Comparison of ENCODE assay signal across 24 cellular contexts in genomic region chrX:997631-998137, GRCh38.
A peak's percentile ranks its signal among the peaks of the same experiment; 100 is the strongest.
DNase-seq lines count a peak whose midpoint lies in the region; ATAC-seq, FAIRE-seq and TF ChIP-seq lines count a peak whose summit lies in the region.
"Had no signal": no experiment of that assay in that cellular context is flagged by ENCODE, and none has a peak within 500 bp of the region (broad histone marks: within the 10 kb centered on the region; RNA-seq: fewer than 3 reads in every experiment).

No MANE protein-coding gene starts in this region.

- no TSS peak for BruUV-seq in GM12878 (replicated peaks; lab: Mats Ljungman, UMichigan)

- TF ChIP-seq EP300 in GM12878 (IDR thresholded peaks at IDR 0.05; ENCODE audit: borderline replicate concordance in 1 of 2, control insufficient read depth in 1 of 2, low read depth in 2 of 2, low read length in 2 of 2), result no peak

- H3K9ac ChIP-seq in HUES48 (ENCODE audit: low read depth, low read length), result peak overlapping the region; percentile 30; the same call in 1 of the 2 replicates
- no peak overlapping the region for H3K9ac ChIP-seq in GM12878 (ENCODE audit: control insufficient read depth, insufficient read depth, low read length)
- H3K9ac ChIP-seq in neural progenitor cell, result no peak overlapping the region

- RAD21 ChIA-PET in GM12878 (lab: Charles Lee; ENCODE audit: unreplicated experiment), result no interaction called here

- H3K4me3 ChIP-seq in HUES48 (ENCODE audit: low read depth, low read length), result no peak overlapping the region
- H3K4me3 ChIP-seq in GM12878, result no peak overlapping the region
- H3K4me3 ChIP-seq in neural progenitor cell, result peak overlapping the region; percentile 12
- no peak overlapping the region for H3K4me3 ChIP-seq in pancreas
- H3K4me3 ChIP-seq: heart left ventricle, psoas muscle, thyroid gland had no signal

- DNase-seq in EH (ENCODE audit: low read depth) (peak; percentile 25), GM12878 (ENCODE audit: low read depth, low spot score) (peak; percentile 40), neural progenitor cell (ENCODE audit: low spot score) (peak; percentile 92), NOMO-1 treated with DMSO at 0.1 percent for 48 hours (lab: John Stamatoyannopoulos, UW; ENCODE audit: unreplicated experiment) (no peak), pancreas (no peak)
- no peak for DNase-seq in stimulated activated CD4-positive, alpha-beta T cell treated with anti-CD3 and anti-CD28 coated beads, Interleukin-4, amount 100 ng/mL, for 4 hours
- DNase-seq: activated CD4-positive, alpha-beta T cell treated with anti-CD3 and anti-CD28 coated beads, Interleukin-2, amount 10 ng/mL, durations not matched to agents 24 days and 14 days; activated CD8-positive, alpha-beta memory T cell treated with anti-CD3 and anti-CD28 coated beads, Interleukin-2, amount 50 U/mL, for 4 hours; activated gamma-delta T cell treated with Interleukin-2 at 50 U/mL for 16 hours; caudate nucleus; CD4-positive, alpha-beta memory T cell; DMS53; effector CD8-positive, alpha-beta T cell; heart left ventricle; kidney; mammary epithelial cell; naive thymus-derived CD4-positive, alpha-beta T cell; NCI-H1694 treated with DMSO at 0.1 percent for 48 hours; SW 1271; thyroid gland had no signal

- POLR2A ChIA-PET in GM12878 (lab: Charles Lee), result no interaction called here

- 17% methylated on average over 10 of the region's 10 CpGs for WGBS in GM12878 (ENCODE audit: insufficient coverage, insufficient replicate concordance, low lambda C conversion rate, missing lambda C conversion rate)
- 14 to 16% methylated on average over 10 of the region's 10 CpGs for WGBS in pancreas, 2 donors

- no peak overlapping the region for H3K27ac Mint-ChIP-seq in neural progenitor cell
- H3K27ac Mint-ChIP-seq: activated CD4-positive, alpha-beta T cell treated with anti-CD3 and anti-CD28 coated beads, Interleukin-2, amount 10 ng/mL, durations not matched to agents 24 days and 14 days; CD4-positive, alpha-beta memory T cell; naive thymus-derived CD4-positive, alpha-beta T cell; stimulated activated memory B cell treated with anti-CD40 and anti-IgM and Interleukin-4, amounts not matched to agents 10 μg/mL and 1 μg/mL and 100 μg/mL, for 72 hours had no signal

- H3K36me3 Mint-ChIP-seq in neural progenitor cell, result peaks cover 1% of the 10 kb centered on the region

- intact Hi-C loops in GM12878 (cut with micrococcal nuclease; ENCODE audit: unreplicated experiment) (loop anchor here (2.0 to 10.0 kb wide), 2 partner anchors 29 to 117 kb away; no protein-coding TSS in a partner anchor), pancreas (cut with DNase I) (no loop called here)

- H3K27ac ChIP-seq in HUES48 (ENCODE audit: low read depth, low read length), result peak overlapping the region; percentile 81
- peak overlapping the region; percentile 37; the same call in 1 of the 2 replicates for H3K27ac ChIP-seq in GM12878 (ENCODE audit: control insufficient read depth, insufficient read depth)
- peak overlapping the region; percentile 96 for H3K27ac ChIP-seq in neural progenitor cell
- no peak overlapping the region for H3K27ac ChIP-seq in pancreas
- H3K27ac ChIP-seq: heart left ventricle, psoas muscle, thyroid gland had no signal

- in situ Hi-C loops in GM12878 (cut with MboI), result loop anchor here (10.0 kb wide), 1 partner anchor 337 kb away; the partner anchor contains the start of gene IL3RA

- H3K4me2 ChIP-seq in GM12878 (ENCODE audit: control insufficient read depth, insufficient read depth) (no peak overlapping the region), neural progenitor cell (peak overlapping the region; percentile 57)

- FAIRE-seq in GM12878 (lab: Jason Lieb, UNC) (no peak), pancreas (lab: Jason Lieb, UNC) (no peak)
- FAIRE-seq: kidney had no signal

- peaks cover 27% of the 10 kb centered on the region for H3F3A ChIP-seq in neural progenitor cell (ENCODE audit: low read depth)

- SMC1A ChIA-PET in GM12878 (lab: Charles Lee; ENCODE audit: uncharacterized antibody, unreplicated experiment), result no interaction called here

- H2AFZ ChIP-seq in GM12878 (ENCODE audit: control insufficient read depth, low read depth, low read length), result peak overlapping the region; percentile 22
- H2AFZ ChIP-seq in neural progenitor cell (replicated peaks), result no peak overlapping the region

- H3K9me3 ChIP-seq in HUES48 (ENCODE audit: control insufficient read depth, insufficient read depth, low read length) (no peaks in the 10 kb centered on the region), GM12878 (replicated peaks; ENCODE audit: control insufficient read depth, insufficient read depth, low read length) (peaks cover 4% of the 10 kb centered on the region; the same call in 2 of the 3 replicates), neural progenitor cell (ENCODE audit: low read depth) (no peaks in the 10 kb centered on the region), pancreas (no peaks in the 10 kb centered on the region)
- H3K9me3 ChIP-seq: psoas muscle, thyroid gland had no signal

- H4K20me1 ChIP-seq in GM12878 (ENCODE audit: control insufficient read depth, insufficient read depth) (no peaks in the 10 kb centered on the region), neural progenitor cell (ENCODE audit: low read depth) (no peaks in the 10 kb centered on the region)

- peaks cover 4% of the 10 kb centered on the region for H3K9me3 Mint-ChIP-seq in neural progenitor cell
- H3K9me3 Mint-ChIP-seq: activated CD4-positive, alpha-beta T cell treated with anti-CD3 and anti-CD28 coated beads, Interleukin-2, amount 10 ng/mL, durations not matched to agents 24 days and 14 days had no signal

- H3K36me3 ChIP-seq in HUES48 (ENCODE audit: control insufficient read depth, insufficient read depth, low read length) (no peaks in the 10 kb centered on the region), GM12878 (ENCODE audit: control insufficient read depth in 2 of 2, insufficient read depth in 2 of 2, low read length in 1 of 2) (no peaks in the 10 kb centered on the region), neural progenitor cell (no peaks in the 10 kb centered on the region), pancreas (no peaks in the 10 kb centered on the region)
- H3K36me3 ChIP-seq: heart left ventricle, thyroid gland had no signal

- no peaks in the 10 kb centered on the region for H3K4me1 Mint-ChIP-seq in neural progenitor cell
- H3K4me1 Mint-ChIP-seq: activated CD4-positive, alpha-beta T cell treated with anti-CD3 and anti-CD28 coated beads, Interleukin-2, amount 10 ng/mL, durations not matched to agents 24 days and 14 days; CD4-positive, alpha-beta memory T cell; naive thymus-derived CD4-positive, alpha-beta T cell; stimulated activated memory B cell treated with anti-CD40 and anti-IgM and Interleukin-4, amounts not matched to agents 10 μg/mL and 1 μg/mL and 100 μg/mL, for 72 hours had no signal

- no peaks in the 10 kb centered on the region for H3K27me3 ChIP-seq in HUES48 (ENCODE audit: control insufficient read depth, insufficient read depth, low read length)
- no peaks in the 10 kb centered on the region for H3K27me3 ChIP-seq in GM12878 (replicated peaks in 1 of 2; ENCODE audit: control insufficient read depth in 2 of 2, insufficient read depth in 2 of 2, low read length in 1 of 2)
- no peaks in the 10 kb centered on the region for H3K27me3 ChIP-seq in neural progenitor cell
- H3K27me3 ChIP-seq in pancreas, result no peaks in the 10 kb centered on the region
- H3K27me3 ChIP-seq: thyroid gland had no signal

- H3K4me1 ChIP-seq in HUES48 (ENCODE audit: control insufficient read depth, insufficient read depth, low read length) (peaks cover 10% of the 10 kb centered on the region), GM12878 (ENCODE audit: control insufficient read depth, insufficient read depth, low read length) (peaks cover 9% of the 10 kb centered on the region; the same call in 1 of the 2 replicates), neural progenitor cell (peaks cover 18% of the 10 kb centered on the region), pancreas (no peaks in the 10 kb centered on the region)
- H3K4me1 ChIP-seq: heart left ventricle, psoas muscle, thyroid gland had no signal

- TF ChIP-seq RAD21 in GM12878 (IDR thresholded peaks at IDR 0.05; ENCODE audit: insufficient read depth, low read depth, low read length), result peak; percentile 41

- no peaks in the 10 kb centered on the region for H3K27me3 Mint-ChIP-seq in neural progenitor cell (ENCODE audit: insufficient read depth, low read depth)
- H3K27me3 Mint-ChIP-seq: activated CD4-positive, alpha-beta T cell treated with anti-CD3 and anti-CD28 coated beads, Interleukin-2, amount 10 ng/mL, durations not matched to agents 24 days and 14 days; CD4-positive, alpha-beta memory T cell; naive thymus-derived CD4-positive, alpha-beta T cell; stimulated activated memory B cell treated with anti-CD40 and anti-IgM and Interleukin-4, amounts not matched to agents 10 μg/mL and 1 μg/mL and 100 μg/mL, for 72 hours had no signal

- CTCF ChIA-PET in GM12878 (lab: Yijun Ruan, JAX), result no interaction called here

- TF ChIP-seq CTCF in GM12878 (IDR thresholded peaks at IDR 0.05 in 2 of 3, conservative IDR thresholded peaks at IDR 0.05 in 1 of 3; ENCODE audit: control insufficient read depth in 2 of 3, extremely low read depth in 1 of 3, insufficient read depth in 1 of 3, low read depth in 3 of 3, low read length in 3 of 3) (no peak), neural progenitor cell (IDR thresholded peaks at IDR 0.05) (peak; percentile 41), pancreas (IDR thresholded peaks at IDR 0.05) (no peak)

- TF ChIP-seq POLR2A in GM12878 (IDR thresholded peaks at IDR 0.05; ENCODE audit: low read depth, low read length), result no peak

- no peak overlapping the region for H3K4me3 Mint-ChIP-seq in neural progenitor cell
- H3K4me3 Mint-ChIP-seq: activated CD4-positive, alpha-beta T cell treated with anti-CD3 and anti-CD28 coated beads, Interleukin-2, amount 10 ng/mL, durations not matched to agents 24 days and 14 days; CD4-positive, alpha-beta memory T cell; naive thymus-derived CD4-positive, alpha-beta T cell; stimulated activated memory B cell treated with anti-CD40 and anti-IgM and Interleukin-4, amounts not matched to agents 10 μg/mL and 1 μg/mL and 100 μg/mL, for 72 hours had no signal

- ATAC-seq in GM12878, result peak; percentile 71
- ATAC-seq in HG03354 (IDR thresholded peaks at IDR 0.05; ENCODE audit: poor library complexity, severe bottlenecking, unreplicated experiment), result no peak
- ATAC-seq in pancreas, result no peak
- ATAC-seq: heart left ventricle; naive thymus-derived CD4-positive, alpha-beta T cell; psoas muscle; stimulated activated memory B cell treated with anti-CD40 and anti-IgM and Interleukin-4, amounts not matched to agents 10 μg/mL and 1 μg/mL and 100 μg/mL, for 72 hours had no signal

- H3K79me2 ChIP-seq in GM12878 (ENCODE audit: control insufficient read depth, insufficient read depth, low read length) (no peaks in the 10 kb centered on the region), neural progenitor cell (ENCODE audit: low read depth) (no peaks in the 10 kb centered on the region)

TF ChIP-seq in GM12878, 131 proteins besides CTCF, POLR2A, EP300 and RAD21 (continues in another document):
- TF ChIP-seq ZZZ3 (IDR thresholded peaks at IDR 0.05; ENCODE audit: control insufficient read depth, insufficient read length, low read depth) (no peak), RBBP5 (conservative IDR thresholded peaks at IDR 0.05) (no peak), IKZF1 (conservative IDR thresholded peaks at IDR 0.05) (peak; percentile 24; the same call in 1 of the 2 replicates), IKZF2 (IDR thresholded peaks at IDR 0.05) (peak; percentile 30 to 51; a peak in 2 of 4 replicates), CBX5 (IDR thresholded peaks at IDR 0.05; ENCODE audit: low read depth) (no peak)

Comparison
In these comparisons a context has a peak if more than half of its experiments do, and no peak if none do; other contexts are left out.
1. DNase-seq: peak in EH (single experiment), GM12878 (single experiment) and neural progenitor cell (single experiment); none in stimulated activated CD4-positive, alpha-beta T cell treated with anti-CD3 and anti-CD28 coated beads, Interleukin-4, amount 100 ng/mL, for 4 hours (0 of 2), NOMO-1 treated with DMSO at 0.1 percent for 48 hours (single experiment) and pancreas (0 of 6).
2. H3K27ac ChIP-seq: peak in HUES48 (single experiment), GM12878 (single experiment) and neural progenitor cell (single experiment); none in pancreas (0 of 4).